Comparison of ENCODE assay signal across 11 cellular contexts in genomic region chr7:72805526-72806494, GRCh38. TPM values are rescaled to one million over a fixed set of nuclear protein-coding genes. Genes with fewer than 3 reads are reported as not detected.
DNase-seq lines count a peak whose midpoint lies in the region; ATAC-seq, FAIRE-seq and TF ChIP-seq lines count a peak whose summit lies in the region.
"Had no signal": no experiment of that assay in that cellular context is flagged by ENCODE, and none has a peak within 500 bp of the region (broad histone marks: within the 10 kb centered on the region; RNA-seq: fewer than 3 reads in every experiment).

No MANE protein-coding gene starts in this region.

- H4K20me1 ChIP-seq in KMS-11 (ENCODE audit: insufficient read depth), result no peaks in the 10 kb centered on the region
- no peaks in the 10 kb centered on the region for H4K20me1 ChIP-seq in HepG2 (ENCODE audit: insufficient read depth, low read length)

- in situ Hi-C loops in HepG2 (cut with HindIII; ENCODE audit: extremely low pct_ligation_motif_present, low pct_unique_long_range_greater_than_20kb), result no loop called here

- CTCF ChIA-PET in HepG2 (lab: Yijun Ruan, JAX; ENCODE audit: low intra/inter-chr PET ratio, low total read pairs), result no interaction called here

- H3K27me3 ChIP-seq in KMS-11 (ENCODE audit: insufficient read depth, low read depth) (no peaks in the 10 kb centered on the region), HepG2 (ENCODE audit: control insufficient read depth in 1 of 2, insufficient read depth in 2 of 2, low read length in 2 of 2) (no peaks in the 10 kb centered on the region)
- no peaks in the 10 kb centered on the region for H3K27me3 ChIP-seq in effector memory CD4-positive, alpha-beta T cell (replicated peaks; ENCODE audit: control insufficient read depth, insufficient read depth, low read length, poor library complexity, severe bottlenecking)

- H3K4me1 ChIP-seq in KMS-11 (ENCODE audit: low read depth, poor library complexity, severe bottlenecking), result peaks cover 9% of the 10 kb centered on the region
- no peaks in the 10 kb centered on the region for H3K4me1 ChIP-seq in HepG2 (ENCODE audit: insufficient read depth, low read length)
- no peaks in the 10 kb centered on the region for H3K4me1 ChIP-seq in effector memory CD4-positive, alpha-beta T cell (ENCODE audit: control insufficient read depth, insufficient read depth, low read length, poor library complexity, severe bottlenecking)

- H3K79me2 ChIP-seq in KMS-11 (ENCODE audit: insufficient read depth, low read depth) (no peaks in the 10 kb centered on the region), HepG2 (ENCODE audit: insufficient read depth, low read length) (no peaks in the 10 kb centered on the region)

- H3K4me2 ChIP-seq in KMS-11 (no peak overlapping the region), HepG2 (ENCODE audit: low read depth, low read length) (no peak overlapping the region)

- no peaks in the 10 kb centered on the region for H3K9me3 ChIP-seq in HepG2 (ENCODE audit: low read length)
- H3K9me3 ChIP-seq in effector memory CD4-positive, alpha-beta T cell (ENCODE audit: control insufficient read depth, low read length), result no peaks in the 10 kb centered on the region

- no TSS peak for BruUV-seq in HepG2 (replicated peaks; lab: Mats Ljungman, UMichigan)

- H3K36me3 ChIP-seq in KMS-11 (ENCODE audit: insufficient read depth) (no peaks in the 10 kb centered on the region; the same call in 1 of the 2 replicates), HepG2 (replicated peaks in 1 of 2; ENCODE audit: control insufficient read depth in 1 of 2, insufficient read depth in 2 of 2, low read length in 2 of 2) (peaks cover 4 to 9% of the 10 kb centered on the region in 2 experiments; a peak in 3 of 5 replicates)
- H3K36me3 ChIP-seq in effector memory CD4-positive, alpha-beta T cell (ENCODE audit: control insufficient read depth, insufficient read depth, low read length), result peaks cover 6% of the 10 kb centered on the region

- intact Hi-C loops in HepG2 (cut with micrococcal nuclease; ENCODE audit: unreplicated experiment) (no loop called here), left colon (cut with DNase I, micrococcal nuclease) (no loop called here)

- POLR2A ChIA-PET in HepG2 (lab: Yijun Ruan, JAX), result no interaction called here

- H2AFZ ChIP-seq in KMS-11 (ENCODE audit: low read depth) (no peak overlapping the region), HepG2 (ENCODE audit: low read length) (no peak overlapping the region)

- ATAC-seq in HepG2 (no peak), GM18907 (IDR thresholded peaks at IDR 0.05; ENCODE audit: unreplicated experiment) (no peak), left colon (no peak)
- ATAC-seq: stimulated activated memory B cell treated with anti-CD40 and anti-IgM and Interleukin-4, amounts not matched to agents 10 μg/mL and 1 μg/mL and 100 μg/mL, for 72 hours had no signal

- H3K9ac ChIP-seq in KMS-11 (no peak overlapping the region), HepG2 (ENCODE audit: insufficient read depth, low read depth, low read length) (no peak overlapping the region)

- H3K4me3 ChIP-seq in AG10803 (ENCODE audit: low read length), result no peak overlapping the region
- H3K4me3 ChIP-seq in KMS-11 (IDR thresholded peaks at IDR 0.05; ENCODE audit: insufficient read depth, low read depth, low read length), result no peak overlapping the region
- no peak overlapping the region for H3K4me3 ChIP-seq in HepG2 (replicated peaks in 1 of 3; ENCODE audit: insufficient read depth in 1 of 3, low read depth in 2 of 3, low read length in 3 of 3)
- H3K4me3 ChIP-seq in effector memory CD4-positive, alpha-beta T cell (ENCODE audit: insufficient read depth, low read depth, low read length, poor library complexity, severe bottlenecking), result no peak overlapping the region

- FAIRE-seq in HepG2 (lab: Jason Lieb, UNC), result no peak

- TF ChIP-seq EP300 in HepG2 (IDR thresholded peaks at IDR 0.05; ENCODE audit: low read depth in 2 of 2, low read length in 2 of 2), result no peak
- no peak for TF ChIP-seq EP300 in HepG2 (CRISPR knock-in tag; IDR thresholded peaks at IDR 0.05; ENCODE audit: borderline replicate concordance)

- TF ChIP-seq RAD21 in HepG2 (CRISPR knock-in tag; IDR thresholded peaks at IDR 0.05), result no peak

- H3K27ac ChIP-seq in KMS-11 (peak overlapping the region; percentile 4; the same call in 1 of the 2 replicates), angular gyrus (ENCODE audit: low read depth, low read length) (peak overlapping the region; percentile 19), HepG2 (ENCODE audit: extremely low read length, insufficient read depth, low read length) (no peak overlapping the region)
- H3K27ac ChIP-seq in effector memory CD4-positive, alpha-beta T cell (ENCODE audit: insufficient read depth, low read length, poor library complexity, severe bottlenecking), result no peak overlapping the region
- H3K27ac ChIP-seq: C4-2B had no signal

- no peak for TF ChIP-seq POLR2A in HepG2 (IDR thresholded peaks at IDR 0.05; ENCODE audit: insufficient read depth in 1 of 2, low read depth in 2 of 2, low read length in 2 of 2)

- 90% methylated on average over 15 of the region's 15 CpGs for WGBS in HepG2 (ENCODE audit: low lambda C conversion rate)

- TF ChIP-seq CTCF in AG10803 (conservative IDR thresholded peaks at IDR 0.05; ENCODE audit: low read length), result no peak
- TF ChIP-seq CTCF in KMS-11 (conservative IDR thresholded peaks at IDR 0.05; ENCODE audit: low read depth, low read length), result no peak
- TF ChIP-seq CTCF in HepG2 (CRISPR knock-in tag; IDR thresholded peaks at IDR 0.05), result no peak

- DNase-seq in AG10803 (ENCODE audit: low read depth) (peak; percentile 90), HepG2 (ENCODE audit: low spot score) (peak; percentile 24), left colon (no peak)
- DNase-seq in effector memory CD4-positive, alpha-beta T cell, result no peak
- DNase-seq in activated CD4-positive, alpha-beta T cell treated with anti-CD3 and anti-CD28 coated beads, Interleukin-2, amount 50 U/mL, for 48 hours, result no peak
- DNase-seq: NCI-H69 had no signal

TF ChIP-seq in HepG2, 621 proteins besides CTCF, POLR2A, EP300 and RAD21 (continues in another document):
- TF ChIP-seq NFIC (IDR thresholded peaks at IDR 0.05; ENCODE audit: low read length), result no peak
- no peak for TF ChIP-seq SNAPC4 (CRISPR knock-in tag; IDR thresholded peaks at IDR 0.05)

RNA-seq across cellular contexts. Expression of gene TYW1B, which starts 22.2 kb away (rescaled TPM):
- total RNA-seq in HepG2 (2016; rRNA removed; fragmentation: Illumina TruSeq; extraction: Trizol), result 3.3 and 5.5 TPM in 2 replicates
- total RNA-seq in HepG2 (2016; cell fraction: cytosol; rRNA removed; fragmentation: Illumina TruSeq; extraction: Trizol; ENCODE audit: low read depth), result 1.5 and 1.6 TPM in 2 replicates
- total RNA-seq in HepG2 (2016; cell fraction: insoluble cytoplasmic fraction; rRNA removed; fragmentation: Illumina TruSeq; extraction: Trizol), result 2.8 and 5.6 TPM in 2 replicates
- 1.2 and 1.3 TPM in 2 replicates for total RNA-seq in HepG2 (2016; cell fraction: membrane; rRNA removed; fragmentation: Illumina TruSeq; extraction: Trizol)
- 9.3 and 10.6 TPM in 2 replicates for total RNA-seq in HepG2 (2016; cell fraction: nucleus; rRNA removed; fragmentation: Illumina TruSeq; extraction: Trizol)
- 1.8 and 2.0 TPM in 2 replicates for polyA plus RNA-seq in HepG2 (2011; rRNA removed)
- polyA plus RNA-seq in HepG2 (2011; cell fraction: cytosol; rRNA removed), result 1.1 and 1.4 TPM in 2 replicates
- 1.1 and 1.4 TPM in 2 replicates for polyA plus RNA-seq in HepG2 (2011; cell fraction: nucleus; rRNA removed)
- 1.9 TPM in 2 replicates for polyA plus RNA-seq in HepG2 (2012)
- 0.45 and 0.68 TPM in 2 replicates for polyA plus RNA-seq in HepG2 (2016; cell fraction: cytosol; fragmentation: Illumina TruSeq; extraction: Trizol; ENCODE audit: low read depth)
- 1.6 and 1.9 TPM in 2 replicates for polyA plus RNA-seq in HepG2 (2016; cell fraction: insoluble cytoplasmic fraction; fragmentation: Illumina TruSeq; extraction: Trizol; ENCODE audit: low read depth)
- polyA plus RNA-seq in HepG2 (2016; cell fraction: membrane; fragmentation: Illumina TruSeq; extraction: Trizol; ENCODE audit: low read depth), result 0.79 and 1.1 TPM in 2 replicates
- 4.3 and 4.4 TPM in 2 replicates for polyA plus RNA-seq in HepG2 (2016; cell fraction: nucleus; fragmentation: Illumina TruSeq; extraction: Trizol; ENCODE audit: insufficient read depth, low read depth)
- polyA minus RNA-seq in HepG2 (2011; rRNA and poly(A)+ RNA removed; ENCODE audit: low replicate concordance), result 2.6 and 4.8 TPM in 2 replicates
- polyA minus RNA-seq in HepG2 (2011; cell fraction: cytosol; rRNA and poly(A)+ RNA removed), result 1.6 and 2.0 TPM in 2 replicates
- polyA minus RNA-seq in HepG2 (2011; cell fraction: nucleus; rRNA and poly(A)+ RNA removed), result 8.5 and 9.2 TPM in 2 replicates
- 1 to 10 TPM; 2.2 to 3.6 TPM for total RNA-seq in left colon

Comparison
In these comparisons a context has a peak if more than half of its experiments do, and no peak if none do; other contexts are left out.
1. DNase-seq: peak in AG10803 (single experiment) and HepG2 (single experiment); none in effector memory CD4-positive, alpha-beta T cell (0 of 3), left colon (0 of 2) and activated CD4-positive, alpha-beta T cell treated with anti-CD3 and anti-CD28 coated beads, Interleukin-2, amount 50 U/mL, for 48 hours (0 of 2).
2. H3K27ac ChIP-seq: peak in KMS-11 (single experiment) and angular gyrus (single experiment); none in HepG2 (single experiment) and effector memory CD4-positive, alpha-beta T cell (single experiment).